In the genomic region with DNA sequence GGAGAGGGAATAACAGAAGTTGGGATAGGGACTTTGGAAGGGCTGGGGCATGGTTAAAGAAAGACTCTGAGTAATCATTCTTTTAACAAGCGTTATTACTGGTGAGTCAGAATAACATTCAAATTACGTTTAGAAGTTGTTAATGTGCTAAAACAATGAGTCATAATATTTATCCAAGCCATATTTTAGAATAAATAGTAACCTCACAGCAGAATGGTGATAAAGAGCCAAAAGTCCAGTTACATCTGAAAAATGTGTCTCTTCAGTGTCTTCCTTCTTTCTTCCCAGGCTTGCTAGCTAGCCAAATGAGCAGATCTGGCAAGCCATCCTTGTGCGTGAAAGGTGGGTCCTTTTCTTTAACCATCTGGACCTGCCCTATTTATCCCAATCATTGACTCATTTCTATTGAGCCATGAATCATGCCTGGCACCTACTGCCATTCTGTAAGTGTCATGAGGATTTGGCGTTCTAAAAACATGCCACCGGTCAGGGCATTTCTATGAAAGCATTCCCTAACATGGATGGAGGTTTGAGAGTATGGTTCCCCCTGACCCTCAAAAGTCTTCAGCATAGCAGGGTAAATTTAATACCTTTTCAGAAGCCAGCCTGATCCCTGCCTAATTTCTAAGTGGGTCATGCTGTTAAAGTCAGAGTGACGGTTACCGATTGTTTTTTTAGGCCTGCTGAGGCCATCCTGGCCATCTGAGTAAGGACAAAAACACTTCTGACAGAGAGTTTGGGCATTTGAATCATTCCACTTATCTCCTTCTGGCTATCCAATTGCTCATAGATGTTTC, we compare ENCODE assay signal across 7 cellular contexts. TPM values are rescaled to one million over a fixed set of nuclear protein-coding genes. Genes with fewer than 3 reads are reported as not detected.
DNase-seq lines count a peak whose midpoint lies in the region; ATAC-seq and TF ChIP-seq lines count a peak whose summit lies in the region.

No MANE protein-coding gene starts in this region.

- DNase-seq in HK-2 (ENCODE audit: unreplicated experiment) = peak; percentile 56
- DNase-seq in left ventricle myocardium inferior = no peak
- peak; percentile 6 for DNase-seq in thoracic aorta (ENCODE audit: low spot score)
- DNase-seq in activated naive CD4-positive, alpha-beta T cell treated with anti-CD3 and anti-CD28 coated beads, Interleukin-2, amount 50 U/mL, for 16 hours = no peak
- DNase-seq in hippocampal formation (lab: John Stamatoyannopoulos, UW) = no peak
- no peak for DNase-seq in GM19240 (ENCODE audit: insufficient read length, low spot score)

- H3K4me3 ChIP-seq in left ventricle myocardium inferior = peak overlapping the region; percentile 18
- H3K4me3 ChIP-seq in thoracic aorta = peak overlapping the region; percentile 28

- H3K9me3 ChIP-seq in left ventricle myocardium inferior (replicated peaks) (no peaks in the 10 kb centered on the region), thoracic aorta (no peaks in the 10 kb centered on the region)

- H3K36me3 ChIP-seq in left ventricle myocardium inferior = no peaks in the 10 kb centered on the region
- H3K36me3 ChIP-seq in thoracic aorta = no peaks in the 10 kb centered on the region

- peak; percentile 86 for ATAC-seq in thoracic aorta (ENCODE audit: insufficient number of reproducible peaks, low FRiP score, low read depth)

- no peak for TF ChIP-seq CTCF in left ventricle myocardium inferior (IDR thresholded peaks at IDR 0.05; ENCODE audit: borderline replicate concordance)
- TF ChIP-seq CTCF in thoracic aorta (IDR thresholded peaks at IDR 0.05) = no peak

- H3K27me3 ChIP-seq in left ventricle myocardium inferior (ENCODE audit: low read depth) (no peaks in the 10 kb centered on the region), thoracic aorta (replicated peaks; ENCODE audit: insufficient read depth) (no peaks in the 10 kb centered on the region)

- intact Hi-C loops in left ventricle myocardium inferior (cut with micrococcal nuclease) = no loop called here

- H3K4me1 ChIP-seq in left ventricle myocardium inferior (peaks cover 63% of the 10 kb centered on the region), thoracic aorta (ENCODE audit: control insufficient read depth in 1 of 2, low read depth in 2 of 2) (peaks cover 4 to 15% of the 10 kb centered on the region in 2 donors)

- H3K27ac ChIP-seq in angular gyrus (ENCODE audit: low read depth, low read length) = peak overlapping the region; percentile 45
- H3K27ac ChIP-seq in left ventricle myocardium inferior (replicated peaks) = peak overlapping the region; percentile 76
- H3K27ac ChIP-seq in thoracic aorta = peak overlapping the region; percentile 26 to 63

RNA-seq across cellular contexts. Expression of a gene that starts 26.8 kb away (rescaled TPM):
- total RNA-seq in left ventricle myocardium inferior = 124 TPM
- not detected for total RNA-seq in thoracic aorta

Comparison
In these comparisons a context has a peak if more than half of its experiments do, and no peak if none do; other contexts are left out.
1. DNase-seq: peak in HK-2 (single experiment) and thoracic aorta (single experiment); none in left ventricle myocardium inferior (single experiment), activated naive CD4-positive, alpha-beta T cell treated with anti-CD3 and anti-CD28 coated beads, Interleukin-2, amount 50 U/mL, for 16 hours (single experiment), hippocampal formation (0 of 2) and GM19240 (single experiment).
2. RNA of a gene that starts 26.8 kb away (total RNA-seq): 124 TPM in left ventricle myocardium inferior (single experiment); not detected in thoracic aorta; every median in the first group is over 100 times any median in the second.
3. Peak in every context shown above with its lines, with median percentiles within 50 percentile points of each other: H3K27ac ChIP-seq.